ENCODE assay signal across 9 cellular contexts in the genomic region with DNA sequence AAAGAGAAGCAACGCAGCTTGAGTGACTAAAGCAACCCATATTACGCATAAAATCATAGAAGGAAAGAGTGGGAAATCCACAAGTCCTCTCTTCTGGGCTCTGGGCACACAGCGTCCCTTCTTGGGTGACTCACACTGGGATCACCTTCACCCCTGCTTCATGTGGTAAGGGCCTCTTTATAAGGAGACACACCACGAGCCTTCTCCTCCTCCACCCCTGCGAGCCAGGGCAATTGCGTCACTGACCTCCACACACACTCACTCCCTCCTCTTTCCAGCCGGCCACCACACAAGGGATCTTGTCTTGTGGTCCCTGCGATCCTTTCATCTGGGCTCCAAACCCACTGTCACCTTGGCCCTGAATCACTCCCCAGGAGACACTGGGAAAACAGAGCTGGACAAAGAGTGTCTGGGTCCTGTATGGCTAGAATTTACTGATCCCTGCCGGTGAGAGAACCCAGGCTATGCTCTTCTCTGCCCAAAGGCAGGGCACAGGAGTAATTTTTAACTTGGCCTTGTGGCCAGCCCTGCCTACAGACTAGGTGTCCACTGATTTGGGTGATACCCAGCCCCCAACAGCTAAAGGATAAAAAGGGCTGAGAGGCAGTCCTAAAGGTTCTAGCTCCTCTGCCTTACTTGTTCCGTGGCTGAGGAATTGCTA. TPM values are rescaled to one million over a fixed set of nuclear protein-coding genes. Genes with fewer than 3 reads are reported as not detected.
DNase-seq lines count a peak whose midpoint lies in the region; ATAC-seq and TF ChIP-seq lines count a peak whose summit lies in the region.
"Had no signal": no experiment of that assay in that cellular context is flagged by ENCODE, and none has a peak within 500 bp of the region (broad histone marks: within the 10 kb centered on the region; RNA-seq: fewer than 3 reads in every experiment).

No MANE protein-coding gene starts in this region.

- CTCF ChIA-PET in PC-3 (lab: Charles Lee), result interaction anchor here (1.0 to 1.5 kb wide), 2 partner anchors 17 to 96 kb away, joined by 6 read pairs; no protein-coding TSS in a partner anchor

- H3K36me3 ChIP-seq in GM23248 (ENCODE audit: low read depth) (no peaks in the 10 kb centered on the region), PC-3 (ENCODE audit: low read depth, low read length) (no peaks in the 10 kb centered on the region)

- H3K4me1 ChIP-seq in GM23248 (ENCODE audit: insufficient read depth), result peaks cover 23% of the 10 kb centered on the region
- H3K4me1 ChIP-seq in PC-3 (ENCODE audit: insufficient read depth, low read length), result peaks cover 61% of the 10 kb centered on the region

- in situ Hi-C loops in GM23248 (cut with MboI), result no loop called here

- ATAC-seq in PC-3 (peak; percentile 77), sciatic nerve (peak; percentile 76), SK-N-SH treated with all-trans-retinoic acid at 6 μM for 48 hours (no peak)

- H3K4me3 ChIP-seq in GM23248 (peak overlapping the region; percentile 15; the same call in 1 of the 2 replicates), PC-3 (ENCODE audit: low read length) (peak overlapping the region; percentile 33; the same call in 1 of the 2 replicates), fibroblast of mammary gland (ENCODE audit: control insufficient read depth, low read depth, low read length) (no peak overlapping the region)

- 31 to 41% methylated on average over 10 of the region's 10 CpGs for WGBS in GM23248 (ENCODE audit: low coverage in 1 of 2, low lambda C conversion rate in 2 of 2, missing lambda C conversion rate in 2 of 2), 2 experiments

- H2AFZ ChIP-seq in GM23248, result no peak overlapping the region
- H2AFZ ChIP-seq in PC-3 (ENCODE audit: low read length), result no peak overlapping the region

- intact Hi-C loops in PC-3 (cut with micrococcal nuclease), result loop anchor here (2.0 kb wide), 1 partner anchor 29 kb away; no protein-coding TSS in a partner anchor
- intact Hi-C loops in sciatic nerve (cut with DNase I), result no loop called here

- TF ChIP-seq CTCF in PC-3 (conservative IDR thresholded peaks at IDR 0.05; ENCODE audit: low read depth, low read length) (no peak), fibroblast of mammary gland (conservative IDR thresholded peaks at IDR 0.05; ENCODE audit: control insufficient read depth, insufficient read depth, low read depth, low read length) (no peak), GM10266 (IDR thresholded peaks at IDR 0.05; ENCODE audit: control insufficient read depth, insufficient read depth, low read depth, missing control alignments) (no peak), GM20000 (IDR thresholded peaks at IDR 0.05; ENCODE audit: extremely low read depth, missing control alignments) (no peak)

- H3K27me3 ChIP-seq in GM23248 (replicated peaks; ENCODE audit: insufficient read depth) (no peaks in the 10 kb centered on the region), PC-3 (ENCODE audit: low read length) (no peaks in the 10 kb centered on the region)

- no TSS peak for BruUV-seq in PC-3 (replicated peaks; lab: Mats Ljungman, UMichigan)

- no peaks in the 10 kb centered on the region for H3K79me2 ChIP-seq in GM23248 (ENCODE audit: insufficient read depth)
- H3K79me2 ChIP-seq in PC-3 (ENCODE audit: low read length), result no peaks in the 10 kb centered on the region

- H3K9ac ChIP-seq in GM23248, result no peak overlapping the region
- peak overlapping the region; percentile 35; the same call in 1 of the 2 replicates for H3K9ac ChIP-seq in PC-3 (ENCODE audit: low read length)
- H3K9ac ChIP-seq: KMS-11 had no signal

- H3F3A ChIP-seq in GM23248 (ENCODE audit: insufficient read depth) (peaks cover 19% of the 10 kb centered on the region), PC-3 (ENCODE audit: low read length, unreplicated experiment) (peaks cover 8% of the 10 kb centered on the region)

- H3K9me3 ChIP-seq in GM23248 (ENCODE audit: low read depth) (no peaks in the 10 kb centered on the region), PC-3 (ENCODE audit: low read length) (no peaks in the 10 kb centered on the region)

- POLR2A ChIA-PET in PC-3 (lab: Charles Lee; ENCODE audit: unreplicated experiment), result no interaction called here

- H3K9me2 ChIP-seq in GM23248 (ENCODE audit: insufficient read depth) (no peaks in the 10 kb centered on the region), PC-3 (replicated peaks; ENCODE audit: low read length) (no peaks in the 10 kb centered on the region)

- peak overlapping the region; percentile 66 for H3K4me2 ChIP-seq in GM23248 (ENCODE audit: unreplicated experiment)
- peak overlapping the region; percentile 78 for H3K4me2 ChIP-seq in PC-3 (ENCODE audit: low read length)
- H3K4me2 ChIP-seq: KMS-11 had no signal

- DNase-seq in GM23248 (peak; percentile 93), PC-3 (peak; percentile 94), fibroblast of mammary gland (ENCODE audit: low read depth) (peak; percentile 100), sciatic nerve (ENCODE audit: low spot score) (no peak), GM10266 (ENCODE audit: extremely low spot score) (no peak), DMS79 (lab: John Stamatoyannopoulos, UW) (no peak), GM20000 (ENCODE audit: low spot score) (no peak)

- peak overlapping the region; percentile 57 for H3K27ac ChIP-seq in GM23248
- peak overlapping the region; percentile 76 for H3K27ac ChIP-seq in PC-3 (ENCODE audit: low read length)
- H3K27ac ChIP-seq: KMS-11 had no signal

- no peaks in the 10 kb centered on the region for H4K20me1 ChIP-seq in GM23248 (ENCODE audit: insufficient read depth)
- H4K20me1 ChIP-seq in PC-3 (ENCODE audit: low read length), result 0 out of 2 replicates have a peak, but pooled peaks cover 4% of the 10 kb centered on the region

TF ChIP-seq in SK-N-SH treated with all-trans-retinoic acid at 6 μM for 48 hours, 23 proteins besides CTCF, POLR2A, EP300 and RAD21:
- TF ChIP-seq BACH2 (CRISPR knock-in tag; IDR thresholded peaks at IDR 0.05; ENCODE audit: borderline replicate concordance), result no peak
- no peak for TF ChIP-seq ZFP30 (CRISPR knock-in tag; IDR thresholded peaks at IDR 0.05)
- TF ChIP-seq ZNF565 (CRISPR knock-in tag; conservative IDR thresholded peaks at IDR 0.05; ENCODE audit: low read depth), result no peak
- TF ChIP-seq TCF4 (CRISPR knock-in tag; IDR thresholded peaks at IDR 0.05; ENCODE audit: borderline replicate concordance), result no peak
- TF ChIP-seq, protein P1, sequence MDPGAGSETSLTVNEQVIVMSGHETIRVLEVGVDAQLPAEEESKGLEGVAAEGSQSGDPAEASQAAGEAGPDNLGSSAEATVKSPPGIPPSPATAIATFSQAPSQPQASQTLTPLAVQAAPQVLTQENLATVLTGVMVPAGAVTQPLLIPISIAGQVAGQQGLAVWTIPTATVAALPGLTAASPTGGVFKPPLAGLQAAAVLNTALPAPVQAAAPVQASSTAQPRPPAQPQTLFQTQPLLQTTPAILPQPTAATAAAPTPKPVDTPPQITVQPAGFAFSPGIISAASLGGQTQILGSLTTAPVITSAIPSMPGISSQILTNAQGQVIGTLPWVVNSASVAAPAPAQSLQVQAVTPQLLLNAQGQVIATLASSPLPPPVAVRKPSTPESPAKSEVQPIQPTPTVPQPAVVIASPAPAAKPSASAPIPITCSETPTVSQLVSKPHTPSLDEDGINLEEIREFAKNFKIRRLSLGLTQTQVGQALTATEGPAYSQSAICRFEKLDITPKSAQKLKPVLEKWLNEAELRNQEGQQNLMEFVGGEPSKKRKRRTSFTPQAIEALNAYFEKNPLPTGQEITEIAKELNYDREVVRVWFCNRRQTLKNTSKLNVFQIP (CRISPR knock-in tag; IDR thresholded peaks at IDR 0.05; ENCODE audit: borderline replicate concordance, low read depth), result no peak
- no peak for TF ChIP-seq ZNF70 (CRISPR knock-in tag; IDR thresholded peaks at IDR 0.05)
- TF ChIP-seq ESRRG (CRISPR knock-in tag; IDR thresholded peaks at IDR 0.05), result no peak
- TF ChIP-seq, protein P2, sequence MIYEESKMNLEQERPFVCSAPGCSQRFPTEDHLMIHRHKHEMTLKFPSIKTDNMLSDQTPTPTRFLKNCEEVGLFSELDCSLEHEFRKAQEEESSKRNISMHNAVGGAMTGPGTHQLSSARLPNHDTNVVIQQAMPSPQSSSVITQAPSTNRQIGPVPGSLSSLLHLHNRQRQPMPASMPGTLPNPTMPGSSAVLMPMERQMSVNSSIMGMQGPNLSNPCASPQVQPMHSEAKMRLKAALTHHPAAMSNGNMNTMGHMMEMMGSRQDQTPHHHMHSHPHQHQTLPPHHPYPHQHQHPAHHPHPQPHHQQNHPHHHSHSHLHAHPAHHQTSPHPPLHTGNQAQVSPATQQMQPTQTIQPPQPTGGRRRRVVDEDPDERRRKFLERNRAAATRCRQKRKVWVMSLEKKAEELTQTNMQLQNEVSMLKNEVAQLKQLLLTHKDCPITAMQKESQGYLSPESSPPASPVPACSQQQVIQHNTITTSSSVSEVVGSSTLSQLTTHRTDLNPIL (CRISPR knock-in tag; IDR thresholded peaks at IDR 0.05; ENCODE audit: low read depth), result no peak

RNA-seq across cellular contexts. Expression of a gene that starts 35.3 kb away (rescaled TPM):
- total RNA-seq in GM23248 (2014; rRNA removed; shearing (Covaris generic)), result 8.3 and 16.1 TPM in 2 replicates
- polyA plus RNA-seq in GM23248 (2016; fragmentation: Nextera tagmentation; extraction: Ambion mirVana), result 8.3 and 10.5 TPM in 2 replicates
- total RNA-seq in PC-3 (2014; rRNA removed) (16.7 and 18.5 TPM in 2 replicates), sciatic nerve (15.0 TPM)

RNA-seq across cellular contexts. Expression of a gene that starts 44.5 kb away (rescaled TPM):
- total RNA-seq in GM23248 (2014; rRNA removed; shearing (Covaris generic)), result 0.13 and 1.2 TPM in 2 replicates
- polyA plus RNA-seq in GM23248 (2016; fragmentation: Nextera tagmentation; extraction: Ambion mirVana), result 0.24 and 0.58 TPM in 2 replicates
- total RNA-seq in PC-3 (2014; rRNA removed), result 1.4 and 1.7 TPM in 2 replicates
- 3.3 TPM for total RNA-seq in sciatic nerve

RNA-seq across cellular contexts. Expression of a gene that starts 51.4 kb away (rescaled TPM):
- 34.5 and 35.2 TPM in 2 replicates for total RNA-seq in GM23248 (2014; rRNA removed; shearing (Covaris generic))
- 43.8 and 43.9 TPM in 2 replicates for polyA plus RNA-seq in GM23248 (2016; fragmentation: Nextera tagmentation; extraction: Ambion mirVana)
- total RNA-seq in PC-3 (2014; rRNA removed) (38.2 and 44.0 TPM in 2 replicates), sciatic nerve (55.8 TPM)

RNA-seq across cellular contexts. Expression of a gene that starts 52.7 kb away (rescaled TPM):
- total RNA-seq in GM23248 (2014; rRNA removed; shearing (Covaris generic)), result 98.9 and 120 TPM in 2 replicates
- 20.7 and 21.5 TPM in 2 replicates for polyA plus RNA-seq in GM23248 (2016; fragmentation: Nextera tagmentation; extraction: Ambion mirVana)
- total RNA-seq in PC-3 (2014; rRNA removed) (61.0 and 87.2 TPM in 2 replicates), sciatic nerve (75.7 TPM)

Comparison
In these comparisons a context has a peak if more than half of its experiments do, and no peak if none do; other contexts are left out.
1. DNase-seq: peak in GM23248 (single experiment), PC-3 (single experiment) and fibroblast of mammary gland (single experiment); none in sciatic nerve (single experiment), GM10266 (single experiment), DMS79 (single experiment) and GM20000 (single experiment).